In the genomic region with DNA sequence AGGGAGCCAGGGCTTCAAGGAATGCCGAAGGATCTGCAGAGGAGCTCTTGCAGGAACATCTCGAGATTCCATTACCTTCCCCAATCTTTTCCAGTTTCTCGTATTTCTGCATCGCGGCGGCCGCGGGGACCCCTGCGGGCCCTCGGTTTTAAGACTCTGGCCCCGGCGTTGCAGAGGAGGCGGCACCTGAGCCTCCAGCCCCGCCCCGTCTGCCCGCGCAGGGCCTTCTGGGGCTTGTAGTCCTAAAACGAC, we compare ENCODE assay signal across 1 cellular context.
TF ChIP-seq lines count a peak whose summit lies in the region.

A gene (minus strand): TSS at position 161 of the 252 bp plus-strand sequence. CDS start 49 bp downstream, at position 112.

TF ChIP-seq in GM23338, 12 proteins besides CTCF, POLR2A, EP300 and RAD21 (continued from another document):
- TF ChIP-seq, protein P1, sequence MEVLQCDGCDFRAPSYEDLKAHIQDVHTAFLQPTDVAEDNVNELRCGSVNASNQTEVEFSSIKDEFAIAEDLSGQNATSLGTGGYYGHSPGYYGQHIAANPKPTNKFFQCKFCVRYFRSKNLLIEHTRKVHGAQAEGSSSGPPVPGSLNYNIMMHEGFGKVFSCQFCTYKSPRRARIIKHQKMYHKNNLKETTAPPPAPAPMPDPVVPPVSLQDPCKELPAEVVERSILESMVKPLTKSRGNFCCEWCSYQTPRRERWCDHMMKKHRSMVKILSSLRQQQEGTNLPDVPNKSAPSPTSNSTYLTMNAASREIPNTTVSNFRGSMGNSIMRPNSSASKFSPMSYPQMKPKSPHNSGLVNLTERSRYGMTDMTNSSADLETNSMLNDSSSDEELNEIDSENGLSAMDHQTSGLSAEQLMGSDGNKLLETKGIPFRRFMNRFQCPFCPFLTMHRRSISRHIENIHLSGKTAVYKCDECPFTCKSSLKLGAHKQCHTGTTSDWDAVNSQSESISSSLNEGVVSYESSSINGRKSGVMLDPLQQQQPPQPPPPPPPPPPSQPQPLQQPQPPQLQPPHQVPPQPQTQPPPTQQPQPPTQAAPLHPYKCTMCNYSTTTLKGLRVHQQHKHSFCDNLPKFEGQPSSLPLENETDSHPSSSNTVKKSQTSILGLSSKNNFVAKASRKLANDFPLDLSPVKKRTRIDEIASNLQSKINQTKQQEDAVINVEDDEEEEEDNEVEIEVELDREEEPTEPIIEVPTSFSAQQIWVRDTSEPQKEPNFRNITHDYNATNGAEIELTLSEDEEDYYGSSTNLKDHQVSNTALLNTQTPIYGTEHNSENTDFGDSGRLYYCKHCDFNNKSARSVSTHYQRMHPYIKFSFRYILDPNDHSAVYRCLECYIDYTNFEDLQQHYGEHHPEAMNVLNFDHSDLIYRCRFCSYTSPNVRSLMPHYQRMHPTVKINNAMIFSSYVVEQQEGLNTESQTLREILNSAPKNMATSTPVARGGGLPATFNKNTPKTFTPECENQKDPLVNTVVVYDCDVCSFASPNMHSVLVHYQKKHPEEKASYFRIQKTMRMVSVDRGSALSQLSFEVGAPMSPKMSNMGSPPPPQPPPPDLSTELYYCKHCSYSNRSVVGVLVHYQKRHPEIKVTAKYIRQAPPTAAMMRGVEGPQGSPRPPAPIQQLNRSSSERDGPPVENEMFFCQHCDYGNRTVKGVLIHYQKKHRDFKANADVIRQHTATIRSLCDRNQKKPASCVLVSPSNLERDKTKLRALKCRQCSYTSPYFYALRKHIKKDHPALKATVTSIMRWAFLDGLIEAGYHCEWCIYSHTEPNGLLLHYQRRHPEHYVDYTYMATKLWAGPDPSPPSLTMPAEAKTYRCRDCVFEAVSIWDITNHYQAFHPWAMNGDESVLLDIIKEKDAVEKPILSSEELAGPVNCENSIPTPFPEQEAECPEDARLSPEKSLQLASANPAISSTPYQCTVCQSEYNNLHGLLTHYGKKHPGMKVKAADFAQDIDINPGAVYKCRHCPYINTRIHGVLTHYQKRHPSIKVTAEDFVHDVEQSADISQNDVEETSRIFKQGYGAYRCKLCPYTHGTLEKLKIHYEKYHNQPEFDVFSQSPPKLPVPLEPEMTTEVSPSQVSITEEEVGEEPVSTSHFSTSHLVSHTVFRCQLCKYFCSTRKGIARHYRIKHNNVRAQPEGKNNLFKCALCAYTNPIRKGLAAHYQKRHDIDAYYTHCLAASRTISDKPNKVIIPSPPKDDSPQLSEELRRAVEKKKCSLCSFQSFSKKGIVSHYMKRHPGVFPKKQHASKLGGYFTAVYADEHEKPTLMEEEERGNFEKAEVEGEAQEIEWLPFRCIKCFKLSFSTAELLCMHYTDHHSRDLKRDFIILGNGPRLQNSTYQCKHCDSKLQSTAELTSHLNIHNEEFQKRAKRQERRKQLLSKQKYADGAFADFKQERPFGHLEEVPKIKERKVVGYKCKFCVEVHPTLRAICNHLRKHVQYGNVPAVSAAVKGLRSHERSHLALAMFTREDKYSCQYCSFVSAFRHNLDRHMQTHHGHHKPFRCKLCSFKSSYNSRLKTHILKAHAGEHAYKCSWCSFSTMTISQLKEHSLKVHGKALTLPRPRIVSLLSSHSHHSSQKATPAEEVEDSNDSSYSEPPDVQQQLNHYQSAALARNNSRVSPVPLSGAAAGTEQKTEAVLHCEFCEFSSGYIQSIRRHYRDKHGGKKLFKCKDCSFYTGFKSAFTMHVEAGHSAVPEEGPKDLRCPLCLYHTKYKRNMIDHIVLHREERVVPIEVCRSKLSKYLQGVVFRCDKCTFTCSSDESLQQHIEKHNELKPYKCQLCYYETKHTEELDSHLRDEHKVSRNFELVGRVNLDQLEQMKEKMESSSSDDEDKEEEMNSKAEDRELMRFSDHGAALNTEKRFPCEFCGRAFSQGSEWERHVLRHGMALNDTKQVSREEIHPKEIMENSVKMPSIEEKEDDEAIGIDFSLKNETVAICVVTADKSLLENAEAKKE (CRISPR knock-in tag; IDR thresholded peaks at IDR 0.05), result no peak
- TF ChIP-seq, protein P2, sequence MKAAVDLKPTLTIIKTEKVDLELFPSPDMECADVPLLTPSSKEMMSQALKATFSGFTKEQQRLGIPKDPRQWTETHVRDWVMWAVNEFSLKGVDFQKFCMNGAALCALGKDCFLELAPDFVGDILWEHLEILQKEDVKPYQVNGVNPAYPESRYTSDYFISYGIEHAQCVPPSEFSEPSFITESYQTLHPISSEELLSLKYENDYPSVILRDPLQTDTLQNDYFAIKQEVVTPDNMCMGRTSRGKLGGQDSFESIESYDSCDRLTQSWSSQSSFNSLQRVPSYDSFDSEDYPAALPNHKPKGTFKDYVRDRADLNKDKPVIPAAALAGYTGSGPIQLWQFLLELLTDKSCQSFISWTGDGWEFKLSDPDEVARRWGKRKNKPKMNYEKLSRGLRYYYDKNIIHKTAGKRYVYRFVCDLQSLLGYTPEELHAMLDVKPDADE (IDR thresholded peaks at IDR 0.05), result no peak
